In the genomic region with DNA sequence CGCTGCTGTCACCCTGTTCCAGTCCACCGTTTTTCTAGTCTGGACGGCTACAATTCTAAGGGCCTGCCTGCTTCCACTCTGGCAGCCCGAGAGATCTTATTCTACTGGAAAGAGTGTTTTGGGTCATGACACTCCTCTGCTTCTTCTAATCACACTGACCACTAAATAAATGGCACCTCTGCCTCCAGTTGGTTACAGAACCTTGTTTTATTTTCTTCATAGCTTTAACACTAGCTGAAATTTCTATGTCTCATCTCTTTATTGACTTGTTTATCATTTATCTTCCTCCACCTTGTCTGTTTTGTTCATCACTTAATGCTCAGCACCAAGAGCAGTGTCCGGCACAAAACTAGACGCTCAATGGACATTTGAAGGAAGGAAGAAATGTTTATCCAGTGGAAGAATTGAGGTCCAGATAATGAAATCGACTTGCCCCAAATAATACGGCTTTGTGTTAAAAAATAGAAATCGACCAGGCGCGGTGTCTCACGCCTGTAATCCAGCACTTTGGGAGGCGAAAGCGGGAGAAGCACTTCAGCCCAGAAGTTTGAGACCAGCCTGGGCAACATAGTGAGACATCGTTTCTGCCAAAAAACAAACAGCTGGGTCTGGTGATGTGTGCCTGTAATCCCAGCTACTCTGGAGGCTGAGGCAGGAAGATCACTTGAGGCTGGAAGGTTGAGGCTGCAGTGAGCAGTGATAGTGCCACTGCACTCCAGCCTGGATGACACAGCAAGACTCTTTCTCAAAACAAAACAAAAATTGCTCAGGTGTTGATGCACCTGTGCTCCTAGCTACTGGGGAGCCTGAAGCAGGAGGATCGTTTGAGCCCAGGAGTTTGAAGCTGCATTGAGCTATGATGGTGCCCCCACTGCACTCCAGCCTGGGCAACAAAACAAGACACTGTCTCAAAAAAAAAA, we compare ENCODE assay signal across 9 cellular contexts. TPM values are rescaled to one million over a fixed set of nuclear protein-coding genes. Genes with fewer than 3 reads are reported as not detected.
DNase-seq lines count a peak whose midpoint lies in the region; ATAC-seq and TF ChIP-seq lines count a peak whose summit lies in the region.
"Had no signal": no experiment of that assay in that cellular context is flagged by ENCODE, and none has a peak within 500 bp of the region (broad histone marks: within the 10 kb centered on the region; RNA-seq: fewer than 3 reads in every experiment).

No MANE protein-coding gene starts in this region.

- no peaks in the 10 kb centered on the region for H3K9me3 Mint-ChIP-seq in chondrocyte (ENCODE audit: low read depth)
- no peaks in the 10 kb centered on the region for H3K9me3 Mint-ChIP-seq in naive thymus-derived CD8-positive, alpha-beta T cell

- H3K4me1 Mint-ChIP-seq in chondrocyte (ENCODE audit: low read depth), result peaks cover 60% of the 10 kb centered on the region
- H3K4me1 Mint-ChIP-seq in naive thymus-derived CD8-positive, alpha-beta T cell, result peaks cover 28 to 73% (median 63%) of the 10 kb centered on the region in 4 donors

- in situ Hi-C loops in ACHN (cut with HindIII; ENCODE audit: low pct_ligation_motif_present, low pct_unique_long_range_greater_than_20kb, low sequenced_read_pairs), result no loop called here

- peaks cover 38% of the 10 kb centered on the region for H3K4me1 ChIP-seq in ACC112 (ENCODE audit: control insufficient read depth, insufficient read depth, low read length, unreplicated experiment)

- no peak for TF ChIP-seq CTCF in chondrocyte (IDR thresholded peaks at IDR 0.05)

- peak overlapping the region; percentile 83 for H3K27ac Mint-ChIP-seq in chondrocyte (ENCODE audit: unreplicated experiment)
- peak overlapping the region; percentile 93 to 98 (median 95) for H3K27ac Mint-ChIP-seq in naive thymus-derived CD8-positive, alpha-beta T cell

- H3K27ac ChIP-seq in ACC112 (ENCODE audit: low read depth, low read length), result no peak overlapping the region

- peak overlapping the region; percentile 99 for H2AFZ ChIP-seq in ACC112 (ENCODE audit: low read length, unreplicated experiment)

- no peak for ATAC-seq in naive thymus-derived CD8-positive, alpha-beta T cell
- no peak for ATAC-seq in HG03175 (IDR thresholded peaks at IDR 0.05; ENCODE audit: unreplicated experiment)

- DNase-seq in Jurkat, Clone E6-1 (ENCODE audit: low read depth, low spot score), result no peak
- no peak for DNase-seq in chondrocyte (ENCODE audit: low spot score)
- DNase-seq in naive thymus-derived CD8-positive, alpha-beta T cell, result no peak
- no peak for DNase-seq in NCI-H2081 treated with DMSO at 0.1 percent for 48 hours (lab: John Stamatoyannopoulos, UW)
- DNase-seq in ACHN, result no peak
- DNase-seq in GDM1 (lab: John Stamatoyannopoulos, UW), result no peak

- no peaks in the 10 kb centered on the region for H3K27me3 ChIP-seq in ACC112 (ENCODE audit: insufficient read depth, low read length)
- H3K27me3 ChIP-seq: brain microvascular endothelial cell had no signal

- H3K36me3 Mint-ChIP-seq in chondrocyte (ENCODE audit: low read depth), result no peaks in the 10 kb centered on the region
- peaks cover 0 to 23% (median 0%) of the 10 kb centered on the region in 3 donors for H3K36me3 Mint-ChIP-seq in naive thymus-derived CD8-positive, alpha-beta T cell

- peak overlapping the region; percentile 98 for H3K4me3 ChIP-seq in ACC112 (ENCODE audit: low read depth, low read length)
- peak overlapping the region; percentile 97 for H3K4me3 ChIP-seq in Jurkat, Clone E6-1 (ENCODE audit: low read length)

- peak overlapping the region; percentile 94 for H3K4me3 Mint-ChIP-seq in chondrocyte (ENCODE audit: unreplicated experiment)
- peak overlapping the region; percentile 84 to 98 (median 95) for H3K4me3 Mint-ChIP-seq in naive thymus-derived CD8-positive, alpha-beta T cell

- POLR2A ChIA-PET in naive thymus-derived CD8-positive, alpha-beta T cell (lab: Charles Lee), result interaction anchor here (0.7 to 1.8 kb wide), 5 partner anchors 73 to 460 kb away, joined by 3 to 9 read pairs (median 7); a partner anchor contains a TSS

- H3K27me3 Mint-ChIP-seq in chondrocyte (ENCODE audit: low read depth), result no peaks in the 10 kb centered on the region
- no peaks in the 10 kb centered on the region for H3K27me3 Mint-ChIP-seq in naive thymus-derived CD8-positive, alpha-beta T cell

- H3K36me3 ChIP-seq in ACC112 (ENCODE audit: insufficient read depth, low read length), result no peaks in the 10 kb centered on the region
- H3K36me3 ChIP-seq: brain microvascular endothelial cell had no signal

- H3K79me2 ChIP-seq in ACC112 (ENCODE audit: control insufficient read depth, insufficient read depth, low read length, unreplicated experiment), result peaks cover 36% of the 10 kb centered on the region

RNA-seq across cellular contexts. Expression of a gene that starts 0.7 kb away (rescaled TPM):
- 12.1 TPM for polyA plus RNA-seq in Jurkat, Clone E6-1 (2012; ENCODE audit: insufficient read depth, insufficient read length)
- 45.1 to 50.0 TPM (median 49.1 TPM) in 3 replicates for total RNA-seq in chondrocyte
- total RNA-seq in naive thymus-derived CD8-positive, alpha-beta T cell, result 10 to 100 TPM; 63.8 to 65.9 TPM
- 10 to 100 TPM; 12.7 to 26.7 (median 15.8) TPM for polyA plus RNA-seq in naive thymus-derived CD8-positive, alpha-beta T cell

RNA-seq across cellular contexts. Expression of a gene that starts 3.2 kb away (rescaled TPM):
- 22.8 TPM for polyA plus RNA-seq in Jurkat, Clone E6-1 (2012; ENCODE audit: insufficient read depth, insufficient read length)
- 14.8 to 21.7 TPM (median 17.0 TPM) in 3 replicates for total RNA-seq in chondrocyte
- 10 to 100 TPM; 41.4 to 52.4 TPM for total RNA-seq in naive thymus-derived CD8-positive, alpha-beta T cell
- polyA plus RNA-seq in naive thymus-derived CD8-positive, alpha-beta T cell, result 10 to 100 TPM in 1 of 3 donors, 1 to 10 TPM in 2; 3.9 to 10.6 (median 4.5) TPM
